In genomic region chr4:57291911-57292310, GRCh38 we compare ENCODE assay signal across 16 cellular contexts.
DNase-seq lines count a peak whose midpoint lies in the region; ATAC-seq and TF ChIP-seq lines count a peak whose summit lies in the region.
"Had no signal": no experiment of that assay in that cellular context is flagged by ENCODE, and none has a peak within 500 bp of the region (broad histone marks: within the 10 kb centered on the region; RNA-seq: fewer than 3 reads in every experiment).

No MANE protein-coding gene starts in this region.

- intact Hi-C loops in lower leg skin (cut with DNase I; ENCODE audit: low total_unique reads), result no loop called here

- 45 to 47% methylated on average over 3 of the region's 3 CpGs for WGBS in lower leg skin, 2 donors

- DNase-seq in Daoy (ENCODE audit: low read depth) (peak; percentile 9), M059J (ENCODE audit: low read depth) (peak; percentile 18), astrocyte of the spinal cord (ENCODE audit: low read depth, low spot score) (peak; percentile 3), omental fat pad (ENCODE audit: low spot score) (no peak), midbrain (lab: John Stamatoyannopoulos, UW) (no peak), lower leg skin (ENCODE audit: low spot score in 2 of 2) (no peak), HK-2 (ENCODE audit: unreplicated experiment) (no peak), GM10266 (ENCODE audit: extremely low spot score) (no peak)
- DNase-seq: COR-L47, KBM-7, NCI-H1092 treated with DMSO at 0.1 percent for 48 hours, NCI-H1694, NCI-H2107, NCI-H69 had no signal

- in situ Hi-C loops in astrocyte of the spinal cord (cut with HindIII; ENCODE audit: low sequenced_read_pairs), result no loop called here

- no peak for TF ChIP-seq CTCF in astrocyte of the spinal cord (IDR thresholded peaks at IDR 0.05; ENCODE audit: low read depth, low read length)
- TF ChIP-seq CTCF in omental fat pad (IDR thresholded peaks at IDR 0.05), result no peak
- TF ChIP-seq CTCF in lower leg skin (IDR thresholded peaks at IDR 0.05), result no peak
- TF ChIP-seq CTCF in GM10266 (IDR thresholded peaks at IDR 0.05; ENCODE audit: control insufficient read depth, insufficient read depth, low read depth, missing control alignments), result no peak

- TF ChIP-seq POLR2A in lower leg skin (IDR thresholded peaks at IDR 0.05), result no peak

- H3K4me3 ChIP-seq in astrocyte of the spinal cord (ENCODE audit: low read depth, low read length) (no peak overlapping the region), lower leg skin (ENCODE audit: low read depth, poor library complexity, severe bottlenecking) (no peak overlapping the region)
- H3K4me3 ChIP-seq: A549, GM23338 had no signal

- ATAC-seq in omental fat pad (ENCODE audit: low FRiP score), result peak; percentile 90
- ATAC-seq: A549, GM23338 had no signal

Comparison
In these comparisons a context has a peak if more than half of its experiments do, and no peak if none do; other contexts are left out.
1. DNase-seq: peak in Daoy (single experiment), M059J (single experiment) and astrocyte of the spinal cord (single experiment); none in omental fat pad (single experiment), midbrain (single experiment), lower leg skin (0 of 2), HK-2 (single experiment) and GM10266 (single experiment).